ENCODE assay signal across 10 cellular contexts in genomic region chr17:59668816-59669215, GRCh38. TPM values are rescaled to one million over a fixed set of nuclear protein-coding genes. Genes with fewer than 3 reads are reported as not detected.
DNase-seq lines count a peak whose midpoint lies in the region; ATAC-seq and TF ChIP-seq lines count a peak whose summit lies in the region.
"Had no signal": no experiment of that assay in that cellular context is flagged by ENCODE, and none has a peak within 500 bp of the region (broad histone marks: within the 10 kb centered on the region; RNA-seq: fewer than 3 reads in every experiment).

No MANE protein-coding gene starts in this region.

- no peak for TF ChIP-seq CTCF in endothelial cell (IDR thresholded peaks at IDR 0.05; ENCODE audit: unreplicated experiment)
- TF ChIP-seq CTCF in retinal pigment epithelial cell (conservative IDR thresholded peaks at IDR 0.05; ENCODE audit: low read depth, low read length): no peak

- no peaks in the 10 kb centered on the region for H3K4me1 Mint-ChIP-seq in endothelial cell (ENCODE audit: unreplicated experiment)

- H3K9me3 Mint-ChIP-seq in endothelial cell (ENCODE audit: unreplicated experiment): no peaks in the 10 kb centered on the region

- H3K36me3 Mint-ChIP-seq in endothelial cell (ENCODE audit: low read depth, unreplicated experiment): peaks cover 27% of the 10 kb centered on the region

- H3K27me3 ChIP-seq in H7 (ENCODE audit: control insufficient read depth, insufficient read depth, low read length): no peaks in the 10 kb centered on the region

- no peaks in the 10 kb centered on the region for H3K27me3 Mint-ChIP-seq in endothelial cell (ENCODE audit: unreplicated experiment)

- no peak overlapping the region for H3K27ac Mint-ChIP-seq in endothelial cell (ENCODE audit: unreplicated experiment)

- H3K4me3 ChIP-seq in retinal pigment epithelial cell (ENCODE audit: low read length) (no peak overlapping the region), H7 (ENCODE audit: insufficient read depth, low read depth, low read length) (no peak overlapping the region)

- peak; percentile 91 for DNase-seq in GM04503 (ENCODE audit: low read depth)
- peak; percentile 90 for DNase-seq in RPMI7951 (ENCODE audit: low read depth)
- DNase-seq in endothelial cell (ENCODE audit: low spot score): no peak
- peak; percentile 28 for DNase-seq in retinal pigment epithelial cell (ENCODE audit: low read depth)
- no peak for DNase-seq in H7
- no peak for DNase-seq in T-helper 1 cell
- DNase-seq in NCI-H446 (lab: John Stamatoyannopoulos, UW): no peak
- DNase-seq: NCI-H2029 treated with DMSO at 0.1 percent for 48 hours; stimulated activated naive CD4-positive, alpha-beta T cell had no signal

- H3K4me3 Mint-ChIP-seq in endothelial cell (ENCODE audit: unreplicated experiment): peak overlapping the region; percentile 47

- peaks cover 23% of the 10 kb centered on the region for H3K36me3 ChIP-seq in H7 (replicated peaks; ENCODE audit: control insufficient read depth, insufficient read depth, low read length)

- no peak for ATAC-seq in GM18870 (IDR thresholded peaks at IDR 0.05; ENCODE audit: unreplicated experiment)

RNA-seq across cellular contexts. Expression of gene PTRH2, which starts 38.4 kb away (rescaled TPM):
- 19.1 and 30.6 TPM in 2 replicates for total RNA-seq in RPMI7951 (2014; rRNA removed; shearing (Covaris generic))
- 15.4 TPM for total RNA-seq in endothelial cell (ENCODE audit: unreplicated experiment)
- total RNA-seq in H7 (2014; rRNA removed; shearing (Covaris generic)): 16.4 and 18.6 TPM in 2 replicates

RNA-seq across cellular contexts. Expression of gene VMP1, which starts 38.6 kb away (rescaled TPM):
- total RNA-seq in RPMI7951 (2014; rRNA removed; shearing (Covaris generic)): 211 and 212 TPM in 2 replicates
- 64.9 TPM for total RNA-seq in endothelial cell (ENCODE audit: unreplicated experiment)
- 64.2 and 67.4 TPM in 2 replicates for total RNA-seq in H7 (2014; rRNA removed; shearing (Covaris generic))

RNA-seq across cellular contexts. Expression of gene CLTC, which starts 49.1 kb away (rescaled TPM):
- 250 and 286 TPM in 2 replicates for total RNA-seq in RPMI7951 (2014; rRNA removed; shearing (Covaris generic))
- total RNA-seq in endothelial cell (ENCODE audit: unreplicated experiment): 273 TPM
- 202 and 214 TPM in 2 replicates for total RNA-seq in H7 (2014; rRNA removed; shearing (Covaris generic))

Comparison
In these comparisons a context has a peak if more than half of its experiments do, and no peak if none do; other contexts are left out.
1. DNase-seq: peak in GM04503 (single experiment), RPMI7951 (single experiment) and retinal pigment epithelial cell (single experiment); none in endothelial cell (single experiment), H7 (single experiment), T-helper 1 cell (0 of 5) and NCI-H446 (0 of 2).